ENCODE assay signal across 12 cellular contexts in genomic region chr5:114447084-114447773, GRCh38.
DNase-seq lines count a peak whose midpoint lies in the region; ATAC-seq, FAIRE-seq and TF ChIP-seq lines count a peak whose summit lies in the region.
"Had no signal": no experiment of that assay in that cellular context is flagged by ENCODE, and none has a peak within 500 bp of the region (broad histone marks: within the 10 kb centered on the region; RNA-seq: fewer than 3 reads in every experiment).

No MANE protein-coding gene starts in this region.

- POLR2A ChIA-PET in IMR-90 (lab: Charles Lee; ENCODE audit: unreplicated experiment), result no interaction called here

- no peaks in the 10 kb centered on the region for H3K27me3 ChIP-seq in IMR-90 (ENCODE audit: control insufficient read depth, insufficient read depth, low read length)
- H3K27me3 ChIP-seq in bronchial epithelial cell (ENCODE audit: control insufficient read depth, insufficient read depth, low read length), result no peaks in the 10 kb centered on the region
- no peaks in the 10 kb centered on the region for H3K27me3 ChIP-seq in thyroid gland
- H3K27me3 ChIP-seq in pancreas, result no peaks in the 10 kb centered on the region

- FAIRE-seq in bronchial epithelial cell (lab: Jason Lieb, UNC) (no peak), pancreas (lab: Jason Lieb, UNC) (no peak)

- CTCF ChIA-PET in IMR-90 (lab: Yijun Ruan, JAX), result interaction anchor here (0.5 to 3.1 kb wide), 10 partner anchors 10 to 835 kb away, joined by 3 to 15 read pairs (median 3); no protein-coding TSS in a partner anchor

- H3K4me1 Mint-ChIP-seq in type B pancreatic cell (ENCODE audit: unreplicated experiment), result peaks cover 13% of the 10 kb centered on the region
- H3K4me1 Mint-ChIP-seq: natural killer cell had no signal

- no peak overlapping the region for H4K5ac ChIP-seq in IMR-90 (ENCODE audit: low read depth, low read length)

- ATAC-seq in IMR-90 (ENCODE audit: low read depth) (no peak), GM19455 (IDR thresholded peaks at IDR 0.05; ENCODE audit: unreplicated experiment) (no peak), pancreas (no peak)
- ATAC-seq: natural killer cell, T-helper 17 cell had no signal

- intact Hi-C loops in IMR-90 (cut with micrococcal nuclease) (loop anchor here (1.0 kb wide), 1 partner anchor 832 kb away; no protein-coding TSS in a partner anchor), thyroid gland (cut with DNase I) (loop anchor here (5.0 kb wide), 1 partner anchor 765 kb away; no protein-coding TSS in a partner anchor), pancreas (cut with DNase I) (no loop called here)

- in situ Hi-C loops in IMR-90 (cut with MboI; ENCODE audit: low sequenced_read_pairs), result loop anchor here (5.0 to 10.0 kb wide), 4 partner anchors 85 to 840 kb away; partner anchors contain the start of gene KCNN2

- no peaks in the 10 kb centered on the region for H3K4me1 ChIP-seq in IMR-90 (ENCODE audit: control insufficient read depth, insufficient read depth, low read length)
- no peaks in the 10 kb centered on the region for H3K4me1 ChIP-seq in thyroid gland
- H3K4me1 ChIP-seq in pancreas, result peaks cover 0 to 4% (median 0%) of the 10 kb centered on the region in 3 donors

- no peak overlapping the region for H2AK5ac ChIP-seq in IMR-90 (ENCODE audit: low read depth, low read length)

- no peak overlapping the region for H4K8ac ChIP-seq in IMR-90 (ENCODE audit: low read depth in 2 of 2, low read length in 2 of 2)

- H3K14ac ChIP-seq in IMR-90 (replicated peaks; ENCODE audit: low read depth, low read length), result no peak overlapping the region

- no peak overlapping the region for H2BK20ac ChIP-seq in IMR-90 (ENCODE audit: low read depth, low read length)

- no peak overlapping the region for H2AFZ ChIP-seq in IMR-90 (replicated peaks; ENCODE audit: low read length, poor library complexity)

- no peak overlapping the region for H3K4ac ChIP-seq in IMR-90 (ENCODE audit: low read depth, low read length)

- no peak overlapping the region for H2BK120ac ChIP-seq in IMR-90 (ENCODE audit: low read depth, low read length)

- H4K91ac ChIP-seq in IMR-90 (ENCODE audit: insufficient read depth, low read depth, low read length), result no peak overlapping the region

- H3K9me3 Mint-ChIP-seq in type B pancreatic cell, result no peaks in the 10 kb centered on the region
- H3K9me3 Mint-ChIP-seq: stimulated activated naive CD8-positive, alpha-beta T cell treated with anti-CD3 and anti-CD28 coated beads, Interleukin-15, Interleukin-2, amounts not matched to agents 100 ng/mL and 50 ng/mL, for 24 hours had no signal

- H3K9me1 ChIP-seq in IMR-90 (ENCODE audit: insufficient read depth, low read length), result no peaks in the 10 kb centered on the region

- no peak; the same call in 1 of the 2 replicates for TF ChIP-seq CTCF in IMR-90 (conservative IDR thresholded peaks at IDR 0.05; ENCODE audit: low read depth, low read length)
- TF ChIP-seq CTCF in bronchial epithelial cell (IDR thresholded peaks at IDR 0.05; ENCODE audit: insufficient read depth, low read length, severe bottlenecking), result no peak
- TF ChIP-seq CTCF in type B pancreatic cell (conservative IDR thresholded peaks at IDR 0.05), result peak; percentile 66
- TF ChIP-seq CTCF in thyroid gland (IDR thresholded peaks at IDR 0.05), result no peak
- TF ChIP-seq CTCF in pancreas (IDR thresholded peaks at IDR 0.05), result peak in 2 of 4 donors; percentile 12 to 19

- H3K23ac ChIP-seq in IMR-90 (ENCODE audit: low read depth, low read length), result no peak overlapping the region

- dilution Hi-C loops in IMR-90 (cut with HindIII; ENCODE audit: low sequenced_read_pairs, unreplicated experiment), result no loop called here

- no peaks in the 10 kb centered on the region for H3K9me3 ChIP-seq in IMR-90 (ENCODE audit: control insufficient read depth, insufficient read depth, low read length)
- H3K9me3 ChIP-seq in thyroid gland, result no peaks in the 10 kb centered on the region
- H3K9me3 ChIP-seq in pancreas, result no peaks in the 10 kb centered on the region

- H2AK9ac ChIP-seq in IMR-90 (replicated peaks; ENCODE audit: low read depth, low read length, poor library complexity), result no peak overlapping the region

- H3K4me3 ChIP-seq in IMR-90 (ENCODE audit: insufficient read depth, low read depth, low read length) (no peak overlapping the region), bronchial epithelial cell (ENCODE audit: low read depth, low read length) (no peak overlapping the region), thyroid gland (replicated peaks in 1 of 3) (no peak overlapping the region), pancreas (no peak overlapping the region)

- DNase-seq in SIG-M5 treated with dmso at 0.1 percent for 504 hours (lab: John Stamatoyannopoulos, UW; ENCODE audit: unreplicated experiment), result peak; percentile 53
- DNase-seq in SIG-M5 (lab: John Stamatoyannopoulos, UW), result no peak
- peak; percentile 3 for DNase-seq in IMR-90
- peak; percentile 6 for DNase-seq in bronchial epithelial cell (ENCODE audit: low read depth)
- no peak for DNase-seq in type B pancreatic cell (ENCODE audit: extremely low spot score, unreplicated experiment)
- no peak for DNase-seq in thyroid gland
- DNase-seq in pancreas, result no peak
- DNase-seq: cerebellar nuclear complex, natural killer cell, T-helper 17 cell had no signal

- H3K4me3 Mint-ChIP-seq in type B pancreatic cell, result no peak overlapping the region
- H3K4me3 Mint-ChIP-seq: natural killer cell; stimulated activated naive CD8-positive, alpha-beta T cell treated with anti-CD3 and anti-CD28 coated beads, Interleukin-15, Interleukin-2, amounts not matched to agents 100 ng/mL and 50 ng/mL, for 24 hours; T-helper 17 cell had no signal

- no peak overlapping the region for H2BK15ac ChIP-seq in IMR-90 (ENCODE audit: low read depth, low read length)

- no peak overlapping the region for H3K18ac ChIP-seq in IMR-90 (ENCODE audit: low read depth, low read length)

- no TSS peak for BruUV-seq in IMR-90 (replicated peaks; lab: Mats Ljungman, UMichigan)

- no peaks in the 10 kb centered on the region for H3K27me3 Mint-ChIP-seq in type B pancreatic cell

- H3K56ac ChIP-seq in IMR-90 (ENCODE audit: extremely low read depth, insufficient read depth, low read length), result no peak overlapping the region

- H2BK5ac ChIP-seq in IMR-90 (ENCODE audit: low read depth, low read length, poor library complexity, severe bottlenecking), result no peak overlapping the region

- WGBS in IMR-90 (ENCODE audit: extremely low coverage in 2 of 2, insufficient read length in 1 of 2), 2 experiments, result no CpG with 5 or more reads among the region's 1 CpG
- WGBS in thyroid gland, 2 donors, result 51 to 82% methylated on average over 1 of the region's 1 CpG
- 38 to 50% methylated on average over 1 of the region's 1 CpG for WGBS in pancreas, 2 donors

- TF ChIP-seq POLR2A in IMR-90 (IDR thresholded peaks at IDR 0.05; ENCODE audit: low read depth, low read length) (no peak), thyroid gland (IDR thresholded peaks at IDR 0.05) (no peak)

- no peaks in the 10 kb centered on the region for H4K20me1 ChIP-seq in IMR-90 (ENCODE audit: insufficient read depth, low read length)

- H3K79me1 ChIP-seq in IMR-90 (ENCODE audit: low read depth in 1 of 2, low read length in 2 of 2), result no peaks in the 10 kb centered on the region; a peak in 1 of 4 replicates

- H3K4me2 ChIP-seq in IMR-90 (ENCODE audit: low read depth, low read length), result no peak overlapping the region

- no peak overlapping the region for H3K9ac ChIP-seq in IMR-90 (ENCODE audit: low read depth, low read length)

- no peaks in the 10 kb centered on the region for H3K36me3 Mint-ChIP-seq in type B pancreatic cell
- H3K36me3 Mint-ChIP-seq: natural killer cell had no signal

- H3K36me3 ChIP-seq in IMR-90 (ENCODE audit: control insufficient read depth, insufficient read depth, low read length) (no peaks in the 10 kb centered on the region), bronchial epithelial cell (ENCODE audit: control insufficient read depth, insufficient read depth, low read length) (no peaks in the 10 kb centered on the region), thyroid gland (no peaks in the 10 kb centered on the region), pancreas (no peaks in the 10 kb centered on the region)

- H3K27ac ChIP-seq in IMR-90 (ENCODE audit: insufficient read depth, low read length), result no peak overlapping the region
- no peak overlapping the region for H3K27ac ChIP-seq in thyroid gland
- no peak overlapping the region for H3K27ac ChIP-seq in pancreas

- no peak overlapping the region for H3K27ac Mint-ChIP-seq in type B pancreatic cell
- H3K27ac Mint-ChIP-seq: natural killer cell; stimulated activated naive CD8-positive, alpha-beta T cell treated with anti-CD3 and anti-CD28 coated beads, Interleukin-15, Interleukin-2, amounts not matched to agents 100 ng/mL and 50 ng/mL, for 24 hours; T-helper 17 cell had no signal

- peak; percentile 20; the same call in 1 of the 2 replicates for TF ChIP-seq RAD21 in IMR-90 (IDR thresholded peaks at IDR 0.05; ENCODE audit: low read length)

TF ChIP-seq in IMR-90, 13 proteins besides CTCF, POLR2A, EP300 and RAD21 (continues in another document):
- TF ChIP-seq FOS (IDR thresholded peaks at IDR 0.05; ENCODE audit: low read depth, low read length) (no peak), RCOR1 (IDR thresholded peaks at IDR 0.05; ENCODE audit: insufficient replicate concordance, low read length) (no peak), RFX5 (IDR thresholded peaks at IDR 0.05; ENCODE audit: low read depth, low read length) (no peak), CEBPB (IDR thresholded peaks at IDR 0.05; ENCODE audit: low read depth, low read length) (no peak), SMC3 (IDR thresholded peaks at IDR 0.05; ENCODE audit: low read depth, low read length) (no peak), ELK1 (IDR thresholded peaks at IDR 0.05; ENCODE audit: borderline replicate concordance, low read depth, low read length) (no peak), MXI1 (IDR thresholded peaks at IDR 0.05; ENCODE audit: borderline replicate concordance, low read depth, low read length) (no peak), USF2 (IDR thresholded peaks at IDR 0.05; ENCODE audit: low read depth, low read length) (no peak), MAZ (IDR thresholded peaks at IDR 0.05; ENCODE audit: borderline replicate concordance, low read depth, low read length) (no peak)

Comparison
In these comparisons a context has a peak if more than half of its experiments do, and no peak if none do; other contexts are left out.
1. DNase-seq: peak in SIG-M5 treated with dmso at 0.1 percent for 504 hours (single experiment), IMR-90 (single experiment) and bronchial epithelial cell (single experiment); none in SIG-M5 (single experiment), type B pancreatic cell (single experiment), thyroid gland (0 of 2) and pancreas (0 of 6).
2. intact Hi-C loops: an anchor here in IMR-90 (1.0 kb wide) and thyroid gland (5.0 kb wide); none called in pancreas.